In the genomic region with DNA sequence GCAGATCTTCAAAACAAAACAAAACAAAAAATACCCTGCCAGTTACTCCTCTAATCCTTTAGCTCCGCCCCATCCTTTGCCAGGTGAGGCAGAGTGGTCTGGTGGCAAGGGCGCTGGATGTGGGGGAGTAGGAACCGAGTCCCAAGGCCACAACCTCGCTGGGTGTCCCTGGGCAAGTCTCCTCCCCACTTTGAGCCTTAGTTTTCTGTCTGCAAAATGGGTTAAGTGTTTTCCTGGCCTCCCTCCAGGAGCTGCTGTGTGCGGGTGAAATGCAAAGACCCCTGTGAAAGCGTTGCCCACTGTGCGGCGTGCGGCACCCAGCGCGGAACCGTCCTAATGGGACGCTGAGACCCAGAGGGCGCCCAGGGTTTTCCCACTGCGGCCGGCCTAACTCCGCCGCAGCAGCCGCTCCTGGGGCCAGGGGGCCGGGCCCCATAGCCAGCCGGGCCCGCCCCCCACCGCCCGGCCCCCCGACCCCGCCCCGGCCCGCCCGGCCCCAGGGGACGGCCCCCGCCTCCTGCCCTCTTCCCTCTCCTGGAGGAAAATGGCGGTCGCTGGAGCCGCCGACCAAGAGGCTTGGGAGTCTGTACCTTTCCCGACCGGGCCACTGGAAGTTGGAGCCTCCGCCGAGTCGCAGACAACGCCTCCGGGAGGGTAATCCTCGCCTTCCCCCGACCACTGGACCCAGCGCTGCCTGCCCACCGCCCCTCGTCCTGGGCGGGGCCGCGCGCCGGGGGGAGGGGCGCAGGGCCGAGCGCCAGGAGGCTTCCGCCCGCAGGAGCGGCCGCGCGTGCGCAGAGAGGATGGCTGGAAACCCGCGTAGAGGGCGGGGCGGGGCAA, we compare ENCODE assay signal across 1 cellular context.
TF ChIP-seq lines count a peak whose summit lies in the region.

A gene with protein sequence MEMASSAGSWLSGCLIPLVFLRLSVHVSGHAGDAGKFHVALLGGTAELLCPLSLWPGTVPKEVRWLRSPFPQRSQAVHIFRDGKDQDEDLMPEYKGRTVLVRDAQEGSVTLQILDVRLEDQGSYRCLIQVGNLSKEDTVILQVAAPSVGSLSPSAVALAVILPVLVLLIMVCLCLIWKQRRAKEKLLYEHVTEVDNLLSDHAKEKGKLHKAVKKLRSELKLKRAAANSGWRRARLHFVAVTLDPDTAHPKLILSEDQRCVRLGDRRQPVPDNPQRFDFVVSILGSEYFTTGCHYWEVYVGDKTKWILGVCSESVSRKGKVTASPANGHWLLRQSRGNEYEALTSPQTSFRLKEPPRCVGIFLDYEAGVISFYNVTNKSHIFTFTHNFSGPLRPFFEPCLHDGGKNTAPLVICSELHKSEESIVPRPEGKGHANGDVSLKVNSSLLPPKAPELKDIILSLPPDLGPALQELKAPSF (plus strand): TSS at position 523 of the 840 bp plus-strand sequence. CDS start 13,327 bp downstream, outside the sequence.
A gene with protein sequence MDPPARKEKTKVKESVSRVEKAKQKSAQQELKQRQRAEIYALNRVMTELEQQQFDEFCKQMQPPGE (minus strand): TSS at position 798 of the 840 bp plus-strand sequence. CDS start 853 bp downstream, outside the sequence.

TF ChIP-seq in HepG2, 621 proteins besides CTCF, POLR2A, EP300 and RAD21 (continued from another document and continues in another):
- TF ChIP-seq, protein P1, sequence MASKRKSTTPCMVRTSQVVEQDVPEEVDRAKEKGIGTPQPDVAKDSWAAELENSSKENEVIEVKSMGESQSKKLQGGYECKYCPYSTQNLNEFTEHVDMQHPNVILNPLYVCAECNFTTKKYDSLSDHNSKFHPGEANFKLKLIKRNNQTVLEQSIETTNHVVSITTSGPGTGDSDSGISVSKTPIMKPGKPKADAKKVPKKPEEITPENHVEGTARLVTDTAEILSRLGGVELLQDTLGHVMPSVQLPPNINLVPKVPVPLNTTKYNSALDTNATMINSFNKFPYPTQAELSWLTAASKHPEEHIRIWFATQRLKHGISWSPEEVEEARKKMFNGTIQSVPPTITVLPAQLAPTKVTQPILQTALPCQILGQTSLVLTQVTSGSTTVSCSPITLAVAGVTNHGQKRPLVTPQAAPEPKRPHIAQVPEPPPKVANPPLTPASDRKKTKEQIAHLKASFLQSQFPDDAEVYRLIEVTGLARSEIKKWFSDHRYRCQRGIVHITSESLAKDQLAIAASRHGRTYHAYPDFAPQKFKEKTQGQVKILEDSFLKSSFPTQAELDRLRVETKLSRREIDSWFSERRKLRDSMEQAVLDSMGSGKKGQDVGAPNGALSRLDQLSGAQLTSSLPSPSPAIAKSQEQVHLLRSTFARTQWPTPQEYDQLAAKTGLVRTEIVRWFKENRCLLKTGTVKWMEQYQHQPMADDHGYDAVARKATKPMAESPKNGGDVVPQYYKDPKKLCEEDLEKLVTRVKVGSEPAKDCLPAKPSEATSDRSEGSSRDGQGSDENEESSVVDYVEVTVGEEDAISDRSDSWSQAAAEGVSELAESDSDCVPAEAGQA (IDR thresholded peaks at IDR 0.05; ENCODE audit: low read depth) = 0 out of 2 replicates have a peak, but pooled peaks have one; percentile 45
- TF ChIP-seq, protein P1 (CRISPR knock-in tag; IDR thresholded peaks at IDR 0.05; ENCODE audit: borderline replicate concordance) = no peak
- TF ChIP-seq, protein P2, sequence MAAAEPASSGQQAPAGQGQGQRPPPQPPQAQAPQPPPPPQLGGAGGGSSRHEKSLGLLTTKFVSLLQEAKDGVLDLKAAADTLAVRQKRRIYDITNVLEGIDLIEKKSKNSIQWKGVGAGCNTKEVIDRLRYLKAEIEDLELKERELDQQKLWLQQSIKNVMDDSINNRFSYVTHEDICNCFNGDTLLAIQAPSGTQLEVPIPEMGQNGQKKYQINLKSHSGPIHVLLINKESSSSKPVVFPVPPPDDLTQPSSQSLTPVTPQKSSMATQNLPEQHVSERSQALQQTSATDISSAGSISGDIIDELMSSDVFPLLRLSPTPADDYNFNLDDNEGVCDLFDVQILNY (CRISPR knock-in tag; conservative IDR thresholded peaks at IDR 0.05) = no peak
- TF ChIP-seq, protein P3, sequence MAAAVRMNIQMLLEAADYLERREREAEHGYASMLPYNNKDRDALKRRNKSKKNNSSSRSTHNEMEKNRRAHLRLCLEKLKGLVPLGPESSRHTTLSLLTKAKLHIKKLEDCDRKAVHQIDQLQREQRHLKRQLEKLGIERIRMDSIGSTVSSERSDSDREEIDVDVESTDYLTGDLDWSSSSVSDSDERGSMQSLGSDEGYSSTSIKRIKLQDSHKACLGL (CRISPR knock-in tag; IDR thresholded peaks at IDR 0.05) = 0 out of 2 replicates have a peak, but pooled peaks have one; percentile 27
- TF ChIP-seq, protein P4, sequence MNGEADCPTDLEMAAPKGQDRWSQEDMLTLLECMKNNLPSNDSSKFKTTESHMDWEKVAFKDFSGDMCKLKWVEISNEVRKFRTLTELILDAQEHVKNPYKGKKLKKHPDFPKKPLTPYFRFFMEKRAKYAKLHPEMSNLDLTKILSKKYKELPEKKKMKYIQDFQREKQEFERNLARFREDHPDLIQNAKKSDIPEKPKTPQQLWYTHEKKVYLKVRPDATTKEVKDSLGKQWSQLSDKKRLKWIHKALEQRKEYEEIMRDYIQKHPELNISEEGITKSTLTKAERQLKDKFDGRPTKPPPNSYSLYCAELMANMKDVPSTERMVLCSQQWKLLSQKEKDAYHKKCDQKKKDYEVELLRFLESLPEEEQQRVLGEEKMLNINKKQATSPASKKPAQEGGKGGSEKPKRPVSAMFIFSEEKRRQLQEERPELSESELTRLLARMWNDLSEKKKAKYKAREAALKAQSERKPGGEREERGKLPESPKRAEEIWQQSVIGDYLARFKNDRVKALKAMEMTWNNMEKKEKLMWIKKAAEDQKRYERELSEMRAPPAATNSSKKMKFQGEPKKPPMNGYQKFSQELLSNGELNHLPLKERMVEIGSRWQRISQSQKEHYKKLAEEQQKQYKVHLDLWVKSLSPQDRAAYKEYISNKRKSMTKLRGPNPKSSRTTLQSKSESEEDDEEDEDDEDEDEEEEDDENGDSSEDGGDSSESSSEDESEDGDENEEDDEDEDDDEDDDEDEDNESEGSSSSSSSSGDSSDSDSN (CRISPR knock-in tag; IDR thresholded peaks at IDR 0.05) = peak; percentile 81
- no peak for TF ChIP-seq ZNF260 (CRISPR knock-in tag; IDR thresholded peaks at IDR 0.05; ENCODE audit: borderline replicate concordance, low read depth)
- no peak for TF ChIP-seq ZNF615 (CRISPR knock-in tag; IDR thresholded peaks at IDR 0.05; ENCODE audit: borderline replicate concordance)
- TF ChIP-seq ZFP90 (CRISPR knock-in tag; IDR thresholded peaks at IDR 0.05; ENCODE audit: borderline replicate concordance) = peak; percentile 55; the same call in 1 of the 2 replicates
- TF ChIP-seq TAF1 (CRISPR knock-in tag; IDR thresholded peaks at IDR 0.05) = peak; percentile 67; the same call in 1 of the 2 replicates
- 0 out of 2 replicates have a peak, but pooled peaks have one; percentile 7 for TF ChIP-seq ZSCAN21 (CRISPR knock-in tag; IDR thresholded peaks at IDR 0.05; ENCODE audit: borderline replicate concordance)
- TF ChIP-seq ZNF557 (CRISPR knock-in tag; IDR thresholded peaks at IDR 0.05) = 0 out of 2 replicates have a peak, but pooled peaks have one; percentile 22
- TF ChIP-seq SALL1 (CRISPR knock-in tag; IDR thresholded peaks at IDR 0.05) = peak; percentile 32; the same call in 1 of the 2 replicates
- TF ChIP-seq ZNF337 (CRISPR knock-in tag; IDR thresholded peaks at IDR 0.05; ENCODE audit: borderline replicate concordance, low read depth) = no peak
- TF ChIP-seq ZKSCAN8 (CRISPR knock-in tag; IDR thresholded peaks at IDR 0.05; ENCODE audit: borderline replicate concordance) = no peak
- TF ChIP-seq ZNF737 (CRISPR knock-in tag; IDR thresholded peaks at IDR 0.05; ENCODE audit: borderline replicate concordance) = no peak
- 0 out of 2 replicates have a peak, but pooled peaks have one; percentile 63 for TF ChIP-seq ZNF788 (CRISPR knock-in tag; IDR thresholded peaks at IDR 0.05; ENCODE audit: borderline replicate concordance)
- no peak for TF ChIP-seq ZNF138 (CRISPR knock-in tag; IDR thresholded peaks at IDR 0.05; ENCODE audit: low read depth)
- no peak for TF ChIP-seq CCDC6 (CRISPR knock-in tag; IDR thresholded peaks at IDR 0.05)
- TF ChIP-seq REXO4 (CRISPR knock-in tag; IDR thresholded peaks at IDR 0.05; ENCODE audit: borderline replicate concordance) = no peak
- TF ChIP-seq ZSCAN25 (CRISPR knock-in tag; IDR thresholded peaks at IDR 0.05) = peak; percentile 27; the same call in 1 of the 2 replicates
- TF ChIP-seq, protein P5, sequence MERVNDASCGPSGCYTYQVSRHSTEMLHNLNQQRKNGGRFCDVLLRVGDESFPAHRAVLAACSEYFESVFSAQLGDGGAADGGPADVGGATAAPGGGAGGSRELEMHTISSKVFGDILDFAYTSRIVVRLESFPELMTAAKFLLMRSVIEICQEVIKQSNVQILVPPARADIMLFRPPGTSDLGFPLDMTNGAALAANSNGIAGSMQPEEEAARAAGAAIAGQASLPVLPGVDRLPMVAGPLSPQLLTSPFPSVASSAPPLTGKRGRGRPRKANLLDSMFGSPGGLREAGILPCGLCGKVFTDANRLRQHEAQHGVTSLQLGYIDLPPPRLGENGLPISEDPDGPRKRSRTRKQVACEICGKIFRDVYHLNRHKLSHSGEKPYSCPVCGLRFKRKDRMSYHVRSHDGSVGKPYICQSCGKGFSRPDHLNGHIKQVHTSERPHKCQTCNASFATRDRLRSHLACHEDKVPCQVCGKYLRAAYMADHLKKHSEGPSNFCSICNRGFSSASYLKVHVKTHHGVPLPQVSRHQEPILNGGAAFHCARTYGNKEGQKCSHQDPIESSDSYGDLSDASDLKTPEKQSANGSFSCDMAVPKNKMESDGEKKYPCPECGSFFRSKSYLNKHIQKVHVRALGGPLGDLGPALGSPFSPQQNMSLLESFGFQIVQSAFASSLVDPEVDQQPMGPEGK (CRISPR knock-in tag; IDR thresholded peaks at IDR 0.05) = peak; percentile 53
- TF ChIP-seq, protein P6, sequence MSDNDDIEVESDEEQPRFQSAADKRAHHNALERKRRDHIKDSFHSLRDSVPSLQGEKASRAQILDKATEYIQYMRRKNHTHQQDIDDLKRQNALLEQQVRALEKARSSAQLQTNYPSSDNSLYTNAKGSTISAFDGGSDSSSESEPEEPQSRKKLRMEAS (IDR thresholded peaks at IDR 0.05) = peak; percentile 54; the same call in 1 of the 2 replicates
- TF ChIP-seq MAFG (CRISPR knock-in tag; IDR thresholded peaks at IDR 0.05) = no peak
- TF ChIP-seq, protein P7, sequence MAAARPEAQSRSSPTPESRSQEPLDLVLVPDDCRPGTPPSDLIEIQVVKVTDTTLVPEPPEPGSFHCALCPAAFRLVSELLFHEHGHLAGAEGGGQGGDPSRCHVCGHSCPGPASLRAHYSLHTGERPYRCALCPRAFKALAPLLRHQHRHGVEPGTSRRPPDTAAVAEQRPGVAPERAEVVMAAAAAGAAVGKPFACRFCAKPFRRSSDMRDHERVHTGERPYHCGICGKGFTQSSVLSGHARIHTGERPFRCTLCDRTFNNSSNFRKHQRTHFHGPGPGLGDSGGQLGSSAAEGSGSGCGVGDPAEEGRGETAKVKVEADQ (CRISPR knock-in tag; IDR thresholded peaks at IDR 0.05; ENCODE audit: borderline replicate concordance) = 0 out of 2 replicates have a peak, but pooled peaks have one; percentile 46
- TF ChIP-seq HDAC1 (CRISPR knock-in tag; IDR thresholded peaks at IDR 0.05) = peak; percentile 29; the same call in 1 of the 2 replicates
- peak; percentile 90 for TF ChIP-seq ZNF629 (CRISPR knock-in tag; conservative IDR thresholded peaks at IDR 0.05)
- TF ChIP-seq, protein P8, sequence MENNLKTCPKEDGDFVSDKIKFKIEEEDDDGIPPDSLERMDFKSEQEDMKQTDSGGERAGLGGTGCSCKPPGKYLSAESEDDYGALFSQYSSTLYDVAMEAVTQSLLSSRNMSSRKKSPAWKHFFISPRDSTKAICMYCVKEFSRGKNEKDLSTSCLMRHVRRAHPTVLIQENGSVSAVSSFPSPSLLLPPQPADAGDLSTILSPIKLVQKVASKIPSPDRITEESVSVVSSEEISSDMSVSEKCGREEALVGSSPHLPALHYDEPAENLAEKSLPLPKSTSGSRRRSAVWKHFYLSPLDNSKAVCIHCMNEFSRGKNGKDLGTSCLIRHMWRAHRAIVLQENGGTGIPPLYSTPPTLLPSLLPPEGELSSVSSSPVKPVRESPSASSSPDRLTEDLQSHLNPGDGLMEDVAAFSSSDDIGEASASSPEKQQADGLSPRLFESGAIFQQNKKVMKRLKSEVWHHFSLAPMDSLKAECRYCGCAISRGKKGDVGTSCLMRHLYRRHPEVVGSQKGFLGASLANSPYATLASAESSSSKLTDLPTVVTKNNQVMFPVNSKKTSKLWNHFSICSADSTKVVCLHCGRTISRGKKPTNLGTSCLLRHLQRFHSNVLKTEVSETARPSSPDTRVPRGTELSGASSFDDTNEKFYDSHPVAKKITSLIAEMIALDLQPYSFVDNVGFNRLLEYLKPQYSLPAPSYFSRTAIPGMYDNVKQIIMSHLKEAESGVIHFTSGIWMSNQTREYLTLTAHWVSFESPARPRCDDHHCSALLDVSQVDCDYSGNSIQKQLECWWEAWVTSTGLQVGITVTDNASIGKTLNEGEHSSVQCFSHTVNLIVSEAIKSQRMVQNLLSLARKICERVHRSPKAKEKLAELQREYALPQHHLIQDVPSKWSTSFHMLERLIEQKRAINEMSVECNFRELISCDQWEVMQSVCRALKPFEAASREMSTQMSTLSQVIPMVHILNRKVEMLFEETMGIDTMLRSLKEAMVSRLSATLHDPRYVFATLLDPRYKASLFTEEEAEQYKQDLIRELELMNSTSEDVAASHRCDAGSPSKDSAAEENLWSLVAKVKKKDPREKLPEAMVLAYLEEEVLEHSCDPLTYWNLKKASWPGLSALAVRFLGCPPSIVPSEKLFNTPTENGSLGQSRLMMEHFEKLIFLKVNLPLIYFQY (CRISPR knock-in tag; IDR thresholded peaks at IDR 0.05; ENCODE audit: borderline replicate concordance) = no peak
- TF ChIP-seq ZNF598 (CRISPR knock-in tag; IDR thresholded peaks at IDR 0.05; ENCODE audit: borderline replicate concordance) = 0 out of 2 replicates have a peak, but pooled peaks have one; percentile 31
- TF ChIP-seq ZNF749 (CRISPR knock-in tag; IDR thresholded peaks at IDR 0.05; ENCODE audit: borderline replicate concordance) = no peak
